23 cellular contexts compared by ENCODE assay signal in genomic region chr17:76946111-76946771, GRCh38.
DNase-seq lines count a peak whose midpoint lies in the region; ATAC-seq and TF ChIP-seq lines count a peak whose summit lies in the region.
"Had no signal": no experiment of that assay in that cellular context is flagged by ENCODE, and none has a peak within 500 bp of the region (broad histone marks: within the 10 kb centered on the region; RNA-seq: fewer than 3 reads in every experiment).

No MANE protein-coding gene starts in this region.

- H3K4me1 ChIP-seq in ectodermal cell (ENCODE audit: control insufficient read depth, insufficient read depth, low read length), result peaks cover 6% of the 10 kb centered on the region
- H3K4me1 ChIP-seq: HAP-1, SJSA1 had no signal

- no peaks in the 10 kb centered on the region for H3K27me3 ChIP-seq in ectodermal cell (ENCODE audit: control insufficient read depth, insufficient read depth, low read length, poor library complexity, severe bottlenecking)
- H3K27me3 ChIP-seq: SJSA1 had no signal

- H3K4me3 Mint-ChIP-seq in stimulated activated naive CD8-positive, alpha-beta T cell treated with anti-CD3 and anti-CD28 coated beads, Interleukin-15, amount 100 ng/mL, for 72 hours, result no peak overlapping the region
- H3K4me3 Mint-ChIP-seq in neural crest cell, result no peak overlapping the region

- no peak for DNase-seq in stimulated activated naive CD8-positive, alpha-beta T cell treated with anti-CD3 and anti-CD28 coated beads, Interleukin-15, amount 100 ng/mL, for 72 hours
- DNase-seq in stimulated activated naive CD8-positive, alpha-beta T cell treated with anti-CD3 and anti-CD28 coated beads, Interleukin-15, Interleukin-2, amounts not matched to agents 100 U/mL and 50 U/mL, for 24 hours, result no peak
- DNase-seq in neural crest cell (ENCODE audit: low read depth, low spot score) (no peak), T-helper 2 cell (no peak), Right ventricle myocardium superior (no peak)
- DNase-seq in activated CD4-positive, CD25-positive, alpha-beta regulatory T cell (lab: John Stamatoyannopoulos, UW), result no peak
- DNase-seq: DMS153, DND-41, Kasumi-1, MV-4-11, NCI-H1105 treated with DMSO at 0.1 percent for 48 hours, NCI-H146, NCI-H1930, NCI-H2107, NCI-H524, NCI-H748 treated with DMSO at 0.1 percent for 48 hours, PC-3 had no signal

- H3K9me3 Mint-ChIP-seq in stimulated activated naive CD8-positive, alpha-beta T cell treated with anti-CD3 and anti-CD28 coated beads, Interleukin-15, amount 100 ng/mL, for 72 hours, result no peaks in the 10 kb centered on the region
- H3K9me3 Mint-ChIP-seq in neural crest cell, result no peaks in the 10 kb centered on the region

- no peaks in the 10 kb centered on the region for H3K36me3 Mint-ChIP-seq in neural crest cell (ENCODE audit: low read depth)

- WGBS in ectodermal cell, 2 experiments, result 69 to 74% methylated on average over 18 of the region's 18 CpGs

- ATAC-seq in stimulated activated naive CD8-positive, alpha-beta T cell treated with anti-CD3 and anti-CD28 coated beads, Interleukin-15, amount 100 ng/mL, for 72 hours, result peak; percentile 26
- ATAC-seq in stimulated activated naive CD8-positive, alpha-beta T cell treated with anti-CD3 and anti-CD28 coated beads, Interleukin-15, Interleukin-2, amounts not matched to agents 100 U/mL and 50 U/mL, for 24 hours, result no peak
- ATAC-seq in GM18502 (IDR thresholded peaks at IDR 0.05; ENCODE audit: poor library complexity, unreplicated experiment) (no peak), Right ventricle myocardium superior (ENCODE audit: poor library complexity) (no peak)
- ATAC-seq: K562, PC-3, Right ventricle myocardium inferior had no signal

- no peaks in the 10 kb centered on the region for H3K4me1 Mint-ChIP-seq in stimulated activated naive CD8-positive, alpha-beta T cell treated with anti-CD3 and anti-CD28 coated beads, Interleukin-15, amount 100 ng/mL, for 72 hours
- no peaks in the 10 kb centered on the region for H3K4me1 Mint-ChIP-seq in neural crest cell

- TF ChIP-seq CTCF in neural crest cell (conservative IDR thresholded peaks at IDR 0.05), result no peak

- intact Hi-C loops in Right ventricle myocardium superior (cut with DNase I), result no loop called here

- H3K27ac Mint-ChIP-seq in stimulated activated naive CD8-positive, alpha-beta T cell treated with anti-CD3 and anti-CD28 coated beads, Interleukin-15, amount 100 ng/mL, for 72 hours, result no peak overlapping the region
- H3K27ac Mint-ChIP-seq in neural crest cell (ENCODE audit: unreplicated experiment), result peak overlapping the region; percentile 27

- H3K36me3 ChIP-seq in ectodermal cell (ENCODE audit: control insufficient read depth, insufficient read depth, low read length), result no peaks in the 10 kb centered on the region
- H3K36me3 ChIP-seq: HAP-1 had no signal

- no peak overlapping the region for H3K4me3 ChIP-seq in ectodermal cell (ENCODE audit: insufficient read depth, low read depth, low read length)
- H3K4me3 ChIP-seq: HAP-1, K562, SJSA1 had no signal

- H3K27me3 Mint-ChIP-seq in stimulated activated naive CD8-positive, alpha-beta T cell treated with anti-CD3 and anti-CD28 coated beads, Interleukin-15, amount 100 ng/mL, for 72 hours, result no peaks in the 10 kb centered on the region
- no peaks in the 10 kb centered on the region for H3K27me3 Mint-ChIP-seq in neural crest cell (ENCODE audit: low read depth)

- H3K9me3 ChIP-seq in ectodermal cell (ENCODE audit: control insufficient read depth, low read length), result no peaks in the 10 kb centered on the region
- H3K9me3 ChIP-seq: HAP-1, SJSA1 had no signal

- peak overlapping the region; percentile 36 for H3K27ac ChIP-seq in ectodermal cell (ENCODE audit: insufficient read depth, low read depth, low read length, poor library complexity, severe bottlenecking)
- H3K27ac ChIP-seq: SJSA1 had no signal
